ENCODE assay signal across 34 cellular contexts in the genomic region with DNA sequence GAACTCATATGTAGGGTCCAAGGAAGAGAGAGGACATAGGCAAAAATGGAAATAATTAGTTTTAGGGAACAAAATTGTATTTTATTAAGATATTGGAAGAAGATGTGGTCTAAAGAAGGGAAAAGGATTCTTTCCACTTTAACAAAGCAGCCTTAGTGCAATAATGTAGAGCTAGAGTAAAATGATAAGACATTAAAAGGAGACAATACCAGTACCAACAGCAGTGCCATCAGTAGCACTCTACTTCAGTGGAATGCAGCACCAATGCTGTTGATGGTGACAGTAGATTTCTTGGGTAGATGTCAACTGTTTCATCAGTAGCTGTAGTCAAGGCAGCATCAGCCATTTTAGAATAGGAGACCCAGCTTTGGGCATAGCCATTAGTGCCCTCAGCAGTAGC.
"Had no signal": no experiment of that assay in that cellular context is flagged by ENCODE, and none has a peak within 500 bp of the region (broad histone marks: within the 10 kb centered on the region; RNA-seq: fewer than 3 reads in every experiment).

No MANE protein-coding gene starts in this region.

- DNase-seq: Karpas-422, Kasumi-1, MG63, MM.1S, MV-4-11, NCI-H1048, NCI-H1092, NCI-H1092 treated with DMSO at 0.1 percent for 48 hours, NCI-H1105, NCI-H1105 treated with DMSO at 0.1 percent for 48 hours, NCI-H1417, NCI-H1417 treated with DMSO at 0.1 percent for 48 hours, NCI-H1436, NCI-H146, NCI-H1694, NCI-H1694 treated with DMSO at 0.1 percent for 48 hours, NCI-H187, NCI-H187 treated with DMSO at 0.1 percent for 48 hours, NCI-H1930, NCI-H2029, NCI-H2029 treated with DMSO at 0.1 percent for 48 hours, NCI-H2081, NCI-H2081 treated with DMSO at 0.1 percent for 48 hours, NCI-H2107, NCI-H2171, NCI-H2171 treated with DMSO at 0.1 percent for 48 hours, NCI-H2227 treated with DMSO at 0.1 percent for 48 hours, NCI-H226, NCI-H345, NCI-H446, NCI-H446 treated with DMSO at 0.1 percent for 48 hours, NCI-H510A, NCI-H510A treated with DMSO at 0.1 percent for 48 hours, NCI-H524 had no signal

- H3K4me3 ChIP-seq: MG63 had no signal

- H3K27me3 ChIP-seq: MG63 had no signal
